In genomic region chr19:3710265-3710812, GRCh38 we compare ENCODE assay signal across 11 cellular contexts. TPM values are rescaled to one million over a fixed set of nuclear protein-coding genes. Genes with fewer than 3 reads are reported as not detected.
A peak's percentile ranks its signal among the peaks of the same experiment; 100 is the strongest.
DNase-seq lines count a peak whose midpoint lies in the region; ATAC-seq, FAIRE-seq and TF ChIP-seq lines count a peak whose summit lies in the region.
"Had no signal": no experiment of that assay in that cellular context is flagged by ENCODE, and none has a peak within 500 bp of the region (broad histone marks: within the 10 kb centered on the region; RNA-seq: fewer than 3 reads in every experiment).

No MANE protein-coding gene starts in this region.

- no peak overlapping the region for H3K27ac Mint-ChIP-seq in activated naive CD4-positive, alpha-beta T cell treated with anti-CD3 and anti-CD28 coated beads, Interleukin-2, amount 10 ng/mL, durations not matched to agents 7 days and 5 days

- in situ Hi-C loops in astrocyte of the spinal cord (cut with HindIII; ENCODE audit: low sequenced_read_pairs): no loop called here

- peaks cover 4% of the 10 kb centered on the region for H3K4me1 Mint-ChIP-seq in activated naive CD4-positive, alpha-beta T cell treated with anti-CD3 and anti-CD28 coated beads, Interleukin-2, amount 10 ng/mL, durations not matched to agents 7 days and 5 days
- H3K4me1 Mint-ChIP-seq: brain had no signal

- TF ChIP-seq POLR2A in GM12892 (IDR thresholded peaks at IDR 0.05; ENCODE audit: low read depth, low read length): no peak

- no peak overlapping the region for H3K4me3 Mint-ChIP-seq in activated naive CD4-positive, alpha-beta T cell treated with anti-CD3 and anti-CD28 coated beads, Interleukin-2, amount 10 ng/mL, durations not matched to agents 7 days and 5 days

- no peak overlapping the region for H3K4me3 ChIP-seq in astrocyte of the spinal cord (ENCODE audit: low read depth, low read length)
- no peak overlapping the region for H3K4me3 ChIP-seq in lung

- 31 to 37% methylated on average over 20 of the region's 20 CpGs for WGBS in lung, 2 donors

- ATAC-seq in lung (ENCODE audit: insufficient read depth, low FRiP score): peak; percentile 88
- no peak for ATAC-seq in GM18909 (IDR thresholded peaks at IDR 0.05; ENCODE audit: poor library complexity, unreplicated experiment)

- no peak for TF ChIP-seq CTCF in C4-2B (conservative IDR thresholded peaks at IDR 0.05)
- TF ChIP-seq CTCF in astrocyte of the spinal cord (IDR thresholded peaks at IDR 0.05; ENCODE audit: low read depth, low read length): no peak
- TF ChIP-seq CTCF in lung (IDR thresholded peaks at IDR 0.05; ENCODE audit: control extremely low read depth, extremely low read depth): no peak

- no peaks in the 10 kb centered on the region for H3K36me3 Mint-ChIP-seq in activated naive CD4-positive, alpha-beta T cell treated with anti-CD3 and anti-CD28 coated beads, Interleukin-2, amount 10 ng/mL, durations not matched to agents 7 days and 5 days
- H3K36me3 Mint-ChIP-seq: brain had no signal

- H3K4me1 ChIP-seq in lung (ENCODE audit: control insufficient read depth in 2 of 2, insufficient read depth in 2 of 2, low read length in 2 of 2): peaks cover 0 to 4% of the 10 kb centered on the region in 2 donors

- peak; percentile 40 for DNase-seq in NCI-H1105 (lab: John Stamatoyannopoulos, UW)
- peak; percentile 34 for DNase-seq in astrocyte of the spinal cord (ENCODE audit: low read depth, low spot score)
- peak; percentile 96 for DNase-seq in lung (ENCODE audit: low spot score)
- DNase-seq in stimulated activated CD4-positive, alpha-beta T cell treated with anti-CD3 and anti-CD28 coated beads, Interleukin-15, amount 100 ng/mL, for 24 hours: no peak
- DNase-seq in activated naive CD4-positive, alpha-beta T cell treated with anti-CD3 and anti-CD28 coated beads, Interleukin-2, amount 10 ng/mL, durations not matched to agents 7 days and 5 days: no peak
- no peak for DNase-seq in GM12892 (ENCODE audit: insufficient read length)

- H3K27me3 ChIP-seq in lung (ENCODE audit: control insufficient read depth, insufficient read depth): no peaks in the 10 kb centered on the region

- H3K27me3 Mint-ChIP-seq in activated naive CD4-positive, alpha-beta T cell treated with anti-CD3 and anti-CD28 coated beads, Interleukin-2, amount 10 ng/mL, durations not matched to agents 7 days and 5 days: peaks cover 58% of the 10 kb centered on the region

- CTCF ChIA-PET in activated naive CD4-positive, alpha-beta T cell treated with anti-CD3 and anti-CD28 coated beads, Interleukin-2, amount 10 ng/mL, durations not matched to agents 7 days and 5 days (lab: Charles Lee): interaction anchor here (0.9 to 1.3 kb wide), 2 partner anchors 8 to 48 kb away, joined by 3 read pairs; no protein-coding TSS in a partner anchor

- no peaks in the 10 kb centered on the region for H3K9me3 ChIP-seq in lung (ENCODE audit: control insufficient read depth in 2 of 2, insufficient read depth in 1 of 2, low read length in 1 of 2)

- FAIRE-seq in GM12892 (lab: Jason Lieb, UNC): no peak
- FAIRE-seq: G401.6 had no signal

- H3K27ac ChIP-seq in C4-2B (peak overlapping the region; percentile 77), lung (ENCODE audit: low read depth in 1 of 2, low read length in 1 of 2) (no peak overlapping the region)

- H3K36me3 ChIP-seq in lung (ENCODE audit: control insufficient read depth in 2 of 2, insufficient read depth in 2 of 2, low read length in 2 of 2): no peaks in the 10 kb centered on the region

- H3K9me3 Mint-ChIP-seq in activated naive CD4-positive, alpha-beta T cell treated with anti-CD3 and anti-CD28 coated beads, Interleukin-2, amount 10 ng/mL, durations not matched to agents 7 days and 5 days: no peaks in the 10 kb centered on the region
- H3K9me3 Mint-ChIP-seq: brain had no signal

RNA-seq across cellular contexts. Expression of gene TJP3, which starts 2.2 kb away (rescaled TPM):
- 10 to 100 TPM; 42.8 to 56.4 TPM for total RNA-seq in lung
- 10 to 100 TPM; 18.4 to 57.8 TPM for polyA plus RNA-seq in lung
- polyA plus RNA-seq in GM12892 (2012; ENCODE audit: missing spikeins): not detected
- total RNA-seq: skeletal muscle tissue had no signal

RNA-seq across cellular contexts. Expression of gene PIP5K1C, which starts 10.1 kb away (rescaled TPM):
- total RNA-seq in lung: 10 to 100 TPM; 22.4 to 39.4 TPM
- 10 to 100 TPM; 16.3 to 18.6 TPM for polyA plus RNA-seq in lung
- polyA plus RNA-seq in GM12892 (2012; ENCODE audit: missing spikeins): 6.3 TPM

RNA-seq across cellular contexts. Expression of gene APBA3, which starts 51.2 kb away (rescaled TPM):
- total RNA-seq in lung: 10 to 100 TPM; 18.4 to 38.0 TPM
- polyA plus RNA-seq in lung: 10 to 100 TPM; 16.5 to 26.8 TPM
- polyA plus RNA-seq in GM12892 (2012; ENCODE audit: missing spikeins): 10.9 TPM

RNA-seq across cellular contexts. Expression of gene MRPL54, which starts 52.1 kb away (rescaled TPM):
- 10 to 100 TPM; 28.9 to 64.1 TPM for total RNA-seq in lung
- 100 to 1,000 TPM in 1 of 2 donors, 10 to 100 TPM in 1; 63.5 to 137 TPM for polyA plus RNA-seq in lung
- polyA plus RNA-seq in GM12892 (2012; ENCODE audit: missing spikeins): 45.5 TPM

Comparison
In these comparisons a context has a peak if more than half of its experiments do, and no peak if none do; other contexts are left out.
1. DNase-seq: peak in NCI-H1105 (single experiment), astrocyte of the spinal cord (single experiment) and lung (single experiment); none in stimulated activated CD4-positive, alpha-beta T cell treated with anti-CD3 and anti-CD28 coated beads, Interleukin-15, amount 100 ng/mL, for 24 hours (single experiment), activated naive CD4-positive, alpha-beta T cell treated with anti-CD3 and anti-CD28 coated beads, Interleukin-2, amount 10 ng/mL, durations not matched to agents 7 days and 5 days (single experiment) and GM12892 (single experiment).